1 cellular context compared by ENCODE assay signal in the genomic region with DNA sequence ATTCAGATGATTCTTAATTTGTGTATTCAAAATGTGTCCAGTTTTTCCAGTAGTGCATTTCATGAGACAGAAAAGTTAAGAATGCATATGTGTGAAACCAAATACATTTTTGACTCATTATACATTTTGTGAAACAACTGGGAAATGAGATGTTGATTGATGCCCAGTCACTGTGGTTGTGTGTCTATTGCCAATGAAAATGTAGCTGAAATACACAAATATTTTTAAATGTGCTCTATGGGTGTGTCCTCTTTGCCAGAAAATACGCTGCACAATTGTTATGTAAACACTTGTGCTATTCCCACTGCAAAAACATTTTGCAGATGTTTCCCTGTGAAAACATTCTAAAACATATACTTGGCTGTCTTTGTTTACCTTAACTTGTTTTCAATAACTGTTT.
TF ChIP-seq lines count a peak whose summit lies in the region.

No MANE protein-coding gene starts in this region.

TF ChIP-seq in endothelial cell of umbilical vein, 7 proteins besides CTCF, POLR2A, EP300 and RAD21 (continued from another document):
- TF ChIP-seq MYC (IDR thresholded peaks at IDR 0.05; ENCODE audit: low read depth, low read length): no peak
- TF ChIP-seq POLR2AphosphoS5 (IDR thresholded peaks at IDR 0.05; ENCODE audit: insufficient read depth, low read depth, low read length): no peak
- TF ChIP-seq EZH2 (IDR thresholded peaks at IDR 0.05; ENCODE audit: borderline replicate concordance, low read depth, low read length, severe bottlenecking): no peak
- TF ChIP-seq JUN (IDR thresholded peaks at IDR 0.05; ENCODE audit: borderline replicate concordance, insufficient read depth, insufficient read length, low read depth): no peak
